In the genomic region with DNA sequence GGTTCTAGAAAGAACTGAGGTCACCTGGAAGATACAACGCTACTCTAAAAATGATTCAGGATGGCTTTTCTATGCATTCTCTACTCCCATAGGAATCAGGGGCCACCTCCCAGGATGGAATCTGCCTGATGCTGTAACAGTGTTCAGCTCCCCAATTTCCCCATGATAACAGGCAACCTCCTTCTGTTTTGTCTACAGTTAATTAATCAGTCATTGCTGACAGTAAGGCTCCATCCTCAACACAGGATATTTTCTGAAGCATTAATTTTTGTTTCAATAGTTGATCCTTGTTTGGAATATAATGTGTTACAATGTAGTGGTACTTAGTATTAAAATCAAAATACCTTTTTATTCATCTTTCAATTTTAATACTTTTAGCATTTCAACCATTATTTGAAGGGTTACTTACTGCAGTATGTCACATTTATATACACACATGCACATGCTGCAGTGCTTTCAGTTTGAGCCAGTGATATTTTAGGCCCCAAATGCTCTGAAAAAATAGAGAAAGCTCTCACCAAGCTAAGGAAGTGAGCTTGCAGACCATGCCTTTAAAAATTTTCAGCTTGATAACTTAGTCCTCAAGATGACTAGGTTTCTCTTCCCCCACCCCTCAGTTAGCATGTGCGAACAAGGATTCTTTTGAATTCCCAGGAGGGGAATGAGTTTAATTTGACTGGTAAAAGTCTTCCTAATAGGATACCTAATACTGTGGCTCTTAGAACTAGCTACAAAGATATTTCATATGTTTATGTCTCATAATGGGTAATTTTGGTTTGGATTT, we compare ENCODE assay signal across 1 cellular context.
TF ChIP-seq lines count a peak whose summit lies in the region.

No MANE protein-coding gene starts in this region.

TF ChIP-seq in K562, 482 proteins besides CTCF, POLR2A, EP300 and RAD21 (continued from another document):
- TF ChIP-seq, protein P1, sequence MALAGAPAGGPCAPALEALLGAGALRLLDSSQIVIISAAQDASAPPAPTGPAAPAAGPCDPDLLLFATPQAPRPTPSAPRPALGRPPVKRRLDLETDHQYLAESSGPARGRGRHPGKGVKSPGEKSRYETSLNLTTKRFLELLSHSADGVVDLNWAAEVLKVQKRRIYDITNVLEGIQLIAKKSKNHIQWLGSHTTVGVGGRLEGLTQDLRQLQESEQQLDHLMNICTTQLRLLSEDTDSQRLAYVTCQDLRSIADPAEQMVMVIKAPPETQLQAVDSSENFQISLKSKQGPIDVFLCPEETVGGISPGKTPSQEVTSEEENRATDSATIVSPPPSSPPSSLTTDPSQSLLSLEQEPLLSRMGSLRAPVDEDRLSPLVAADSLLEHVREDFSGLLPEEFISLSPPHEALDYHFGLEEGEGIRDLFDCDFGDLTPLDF (CRISPR knock-in tag; IDR thresholded peaks at IDR 0.05) = no peak
- no peak for TF ChIP-seq ZNF551 (CRISPR knock-in tag; IDR thresholded peaks at IDR 0.05)
- no peak for TF ChIP-seq RBM17 (IDR thresholded peaks at IDR 0.05; ENCODE audit: borderline replicate concordance, low read depth, low read length)
- TF ChIP-seq ZNF444 (CRISPR knock-in tag; IDR thresholded peaks at IDR 0.05) = 0 out of 2 replicates have a peak, but pooled peaks have one; percentile 23
- 0 out of 2 replicates have a peak, but pooled peaks have one; percentile 27 for TF ChIP-seq GTF2E2 (tag; IDR thresholded peaks at IDR 0.05)
- TF ChIP-seq ZNF197 (CRISPR knock-in tag; IDR thresholded peaks at IDR 0.05; ENCODE audit: low read depth) = no peak
- no peak for TF ChIP-seq TSC22D4 (tag; IDR thresholded peaks at IDR 0.05)
- TF ChIP-seq, protein P2, sequence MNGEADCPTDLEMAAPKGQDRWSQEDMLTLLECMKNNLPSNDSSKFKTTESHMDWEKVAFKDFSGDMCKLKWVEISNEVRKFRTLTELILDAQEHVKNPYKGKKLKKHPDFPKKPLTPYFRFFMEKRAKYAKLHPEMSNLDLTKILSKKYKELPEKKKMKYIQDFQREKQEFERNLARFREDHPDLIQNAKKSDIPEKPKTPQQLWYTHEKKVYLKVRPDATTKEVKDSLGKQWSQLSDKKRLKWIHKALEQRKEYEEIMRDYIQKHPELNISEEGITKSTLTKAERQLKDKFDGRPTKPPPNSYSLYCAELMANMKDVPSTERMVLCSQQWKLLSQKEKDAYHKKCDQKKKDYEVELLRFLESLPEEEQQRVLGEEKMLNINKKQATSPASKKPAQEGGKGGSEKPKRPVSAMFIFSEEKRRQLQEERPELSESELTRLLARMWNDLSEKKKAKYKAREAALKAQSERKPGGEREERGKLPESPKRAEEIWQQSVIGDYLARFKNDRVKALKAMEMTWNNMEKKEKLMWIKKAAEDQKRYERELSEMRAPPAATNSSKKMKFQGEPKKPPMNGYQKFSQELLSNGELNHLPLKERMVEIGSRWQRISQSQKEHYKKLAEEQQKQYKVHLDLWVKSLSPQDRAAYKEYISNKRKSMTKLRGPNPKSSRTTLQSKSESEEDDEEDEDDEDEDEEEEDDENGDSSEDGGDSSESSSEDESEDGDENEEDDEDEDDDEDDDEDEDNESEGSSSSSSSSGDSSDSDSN (IDR thresholded peaks at IDR 0.05; ENCODE audit: borderline replicate concordance in 1 of 2, low read depth in 2 of 2, low read length in 2 of 2) = peak in 1 of 2 experiments; percentile 12; a peak in 1 of 4 replicates
- TF ChIP-seq ZNF785 (CRISPR knock-in tag; IDR thresholded peaks at IDR 0.05) = no peak
